13 cellular contexts compared by ENCODE assay signal in genomic region chrX:65720580-65720979, GRCh38. TPM values are rescaled to one million over a fixed set of nuclear protein-coding genes. Genes with fewer than 3 reads are reported as not detected.
DNase-seq lines count a peak whose midpoint lies in the region; ATAC-seq and TF ChIP-seq lines count a peak whose summit lies in the region.
"Had no signal": no experiment of that assay in that cellular context is flagged by ENCODE, and none has a peak within 500 bp of the region (broad histone marks: within the 10 kb centered on the region; RNA-seq: fewer than 3 reads in every experiment).

No MANE protein-coding gene starts in this region.

- no peak for TF ChIP-seq POLR2A in NB4 (IDR thresholded peaks at IDR 0.05; ENCODE audit: extremely low read depth, insufficient read length)
- no peak for TF ChIP-seq POLR2A in body of pancreas (IDR thresholded peaks at IDR 0.05)

- H3K4me1 ChIP-seq in body of pancreas = peaks cover 6% of the 10 kb centered on the region

- TF ChIP-seq CTCF in NB4 (IDR thresholded peaks at IDR 0.05; ENCODE audit: low read depth, low read length) (no peak), body of pancreas (IDR thresholded peaks at IDR 0.05) (no peak)

- no peaks in the 10 kb centered on the region for H3K9me3 ChIP-seq in body of pancreas

- H3K36me3 Mint-ChIP-seq in activated CD4-positive, alpha-beta T cell treated with anti-CD3 and anti-CD28 coated beads for 36 hours (ENCODE audit: low read depth) = peaks cover 63% of the 10 kb centered on the region

- no peaks in the 10 kb centered on the region for H3K9me3 Mint-ChIP-seq in activated CD4-positive, alpha-beta T cell treated with anti-CD3 and anti-CD28 coated beads for 36 hours (ENCODE audit: low read depth)

- H3K36me3 ChIP-seq in body of pancreas (replicated peaks in 1 of 2; ENCODE audit: insufficient read depth in 1 of 2, low read depth in 2 of 2) = no peaks in the 10 kb centered on the region

- no peaks in the 10 kb centered on the region for H3K27me3 Mint-ChIP-seq in activated CD4-positive, alpha-beta T cell treated with anti-CD3 and anti-CD28 coated beads for 36 hours

- H3K4me1 Mint-ChIP-seq in activated CD4-positive, alpha-beta T cell treated with anti-CD3 and anti-CD28 coated beads for 36 hours = peaks cover 91% of the 10 kb centered on the region

- ATAC-seq in activated CD4-positive, alpha-beta T cell treated with anti-CD3 and anti-CD28 coated beads for 36 hours = no peak
- ATAC-seq in body of pancreas = peak; percentile 38
- no peak for ATAC-seq in HG02970 (IDR thresholded peaks at IDR 0.05; ENCODE audit: low FRiP score, unreplicated experiment)
- no peak for ATAC-seq in HG02642 (IDR thresholded peaks at IDR 0.05; ENCODE audit: poor library complexity, unreplicated experiment)

- POLR2A ChIA-PET in activated CD4-positive, alpha-beta T cell treated with anti-CD3 and anti-CD28 coated beads for 36 hours (lab: Charles Lee) = no interaction called here

- intact Hi-C loops in activated CD4-positive, alpha-beta T cell treated with anti-CD3 and anti-CD28 coated beads for 36 hours (cut with DNase I, micrococcal nuclease) = loop anchor here (5.0 kb wide), 3 partner anchors 48 to 267 kb away; no protein-coding TSS in a partner anchor
- intact Hi-C loops in body of pancreas (cut with DNase I) = no loop called here

- peak overlapping the region; percentile 67 for H3K27ac Mint-ChIP-seq in activated CD4-positive, alpha-beta T cell treated with anti-CD3 and anti-CD28 coated beads for 36 hours

- no peaks in the 10 kb centered on the region for H3K27me3 ChIP-seq in body of pancreas

- 69 to 80% methylated on average over 1 to 2 of the region's 2 CpGs for WGBS in body of pancreas, 2 donors

- H3K27ac ChIP-seq in body of pancreas = no peak overlapping the region

- CTCF ChIA-PET in activated CD4-positive, alpha-beta T cell treated with anti-CD3 and anti-CD28 coated beads for 36 hours (lab: Charles Lee) = interaction anchor here (0.8 to 1.1 kb wide), 3 partner anchors 12 to 22 kb away, joined by 3 read pairs; no protein-coding TSS in a partner anchor

- no peak overlapping the region for H3K4me3 Mint-ChIP-seq in activated CD4-positive, alpha-beta T cell treated with anti-CD3 and anti-CD28 coated beads for 36 hours

- H3K4me3 ChIP-seq in NB4 (ENCODE audit: low read depth, low read length) (no peak overlapping the region), body of pancreas (no peak overlapping the region)

- DNase-seq in activated CD4-positive, alpha-beta T cell treated with anti-CD3 and anti-CD28 coated beads for 36 hours = no peak
- no peak for DNase-seq in activated CD4-positive, alpha-beta T cell treated with anti-CD3 and anti-CD28 coated beads for 48 hours
- DNase-seq in NB4 (ENCODE audit: low read depth) = peak; percentile 36
- DNase-seq in body of pancreas = peak in 1 of 4 donors; percentile 4
- DNase-seq in pulmonary artery endothelial cell (ENCODE audit: low read depth, low spot score) = peak; percentile 63
- no peak for DNase-seq in GF-D8 (lab: John Stamatoyannopoulos, UW)
- DNase-seq: ACHN; EL; NCI-H2081; stimulated activated CD4-positive, alpha-beta T cell treated with anti-CD3 and anti-CD28 coated beads, Interleukin-1b, Interleukin-23, amount 100 ng/mL, for 48 hours; T-helper 9 cell had no signal

RNA-seq across cellular contexts. Expression of gene MSN, which starts 53.1 kb away (rescaled TPM):
- total RNA-seq in activated CD4-positive, alpha-beta T cell treated with anti-CD3 and anti-CD28 coated beads for 36 hours = 100 to 1,000 TPM; 476 to 609 TPM
- total RNA-seq in body of pancreas (10 to 100 TPM; 49.1 to 50.8 TPM), pulmonary artery endothelial cell (509 and 653 TPM in 2 replicates)

Comparison
In these comparisons a context has a peak if more than half of its experiments do, and no peak if none do; other contexts are left out.
1. DNase-seq: peak in NB4 (single experiment) and pulmonary artery endothelial cell (single experiment); none in activated CD4-positive, alpha-beta T cell treated with anti-CD3 and anti-CD28 coated beads for 36 hours (single experiment), activated CD4-positive, alpha-beta T cell treated with anti-CD3 and anti-CD28 coated beads for 48 hours (single experiment) and GF-D8 (single experiment).